Comparison of ENCODE assay signal across 11 cellular contexts in the genomic region with DNA sequence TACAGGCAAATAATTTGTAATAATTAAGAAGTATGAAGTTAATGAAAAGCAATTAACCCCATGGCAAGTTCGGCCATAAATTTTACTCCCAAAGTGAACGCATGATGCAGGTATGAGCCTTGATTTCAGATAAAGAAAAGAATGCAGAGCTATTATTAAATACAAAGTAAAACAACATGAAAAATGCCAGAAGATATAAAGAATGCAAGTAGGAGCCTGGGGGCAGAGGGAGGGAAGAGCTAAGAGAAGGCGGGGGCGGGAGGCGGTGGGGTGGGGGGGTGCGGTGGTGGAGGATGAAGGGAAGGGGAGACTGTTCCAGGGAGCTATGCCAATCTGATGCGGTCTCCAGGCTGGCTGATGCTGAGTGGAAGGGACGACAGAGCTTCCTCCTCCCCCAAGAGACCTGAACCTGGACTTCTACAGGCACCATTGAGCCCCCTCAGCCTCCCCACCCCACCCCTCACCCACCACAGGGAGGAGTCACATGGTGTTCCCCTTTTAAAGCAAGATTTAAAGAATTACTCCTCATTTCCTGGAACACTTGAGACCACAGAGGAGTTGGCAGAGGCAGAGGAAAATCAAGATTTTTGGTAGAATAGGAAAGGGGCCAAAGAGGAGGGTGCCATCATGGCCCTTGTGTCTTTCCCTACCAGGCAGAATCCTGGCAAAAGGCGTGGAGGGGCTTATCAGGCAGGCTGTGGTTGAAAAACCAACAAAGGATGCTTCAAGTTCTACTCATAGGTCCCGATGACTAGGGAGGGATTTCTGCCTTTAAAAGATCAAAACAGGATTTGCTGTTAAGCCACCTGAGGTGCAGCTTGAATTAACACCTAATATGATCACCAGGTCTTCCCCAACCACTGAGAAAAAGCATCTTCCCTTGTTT. TPM values are rescaled to one million over a fixed set of nuclear protein-coding genes. Genes with fewer than 3 reads are reported as not detected.
DNase-seq lines count a peak whose midpoint lies in the region; ATAC-seq and TF ChIP-seq lines count a peak whose summit lies in the region.
"Had no signal": no experiment of that assay in that cellular context is flagged by ENCODE, and none has a peak within 500 bp of the region (broad histone marks: within the 10 kb centered on the region; RNA-seq: fewer than 3 reads in every experiment).

No MANE protein-coding gene starts in this region.

- H3K4me2 ChIP-seq in parathyroid adenoma (ENCODE audit: low read length), result no peak overlapping the region

- H3K4me1 ChIP-seq in ACC112 (ENCODE audit: control insufficient read depth, insufficient read depth, low read length, unreplicated experiment) (peaks cover 59% of the 10 kb centered on the region), parathyroid adenoma (peaks cover 4% of the 10 kb centered on the region), endodermal cell (ENCODE audit: control insufficient read depth, insufficient read depth, low read length) (no peaks in the 10 kb centered on the region)

- H3K27ac Mint-ChIP-seq in endodermal cell, result no peak overlapping the region
- H3K27ac Mint-ChIP-seq: T-helper 17 cell had no signal

- H3K36me3 Mint-ChIP-seq in endodermal cell (ENCODE audit: low read depth), result no peaks in the 10 kb centered on the region

- H3K9me3 Mint-ChIP-seq in endodermal cell, result no peaks in the 10 kb centered on the region

- H3K9ac ChIP-seq in parathyroid adenoma (no peak overlapping the region), endodermal cell (ENCODE audit: extremely low read depth, low read length, poor library complexity, severe bottlenecking) (no peak overlapping the region)

- intact Hi-C loops in dorsolateral prefrontal cortex (cut with DNase I), result loop anchor here in 1 of 2 donors (2.0 to 5.0 kb wide), 3 partner anchors 60 to 261 kb away; no protein-coding TSS in a partner anchor

- H2AFZ ChIP-seq in ACC112 (ENCODE audit: low read length, unreplicated experiment) (peak overlapping the region; percentile 81), parathyroid adenoma (peak overlapping the region; percentile 53)

- no peaks in the 10 kb centered on the region for H3K27me3 Mint-ChIP-seq in endodermal cell (ENCODE audit: insufficient read depth)

- no peaks in the 10 kb centered on the region for H3K9me3 ChIP-seq in parathyroid adenoma (ENCODE audit: control insufficient read depth, low read length)
- no peaks in the 10 kb centered on the region for H3K9me3 ChIP-seq in endodermal cell (ENCODE audit: control insufficient read depth, low read length)

- H3K79me2 ChIP-seq in ACC112 (ENCODE audit: control insufficient read depth, insufficient read depth, low read length, unreplicated experiment) (no peaks in the 10 kb centered on the region), parathyroid adenoma (no peaks in the 10 kb centered on the region)

- H3K27me3 ChIP-seq in ACC112 (ENCODE audit: insufficient read depth, low read length) (no peaks in the 10 kb centered on the region), dorsolateral prefrontal cortex (no peaks in the 10 kb centered on the region), parathyroid adenoma (ENCODE audit: control insufficient read depth, insufficient read depth, low read length) (no peaks in the 10 kb centered on the region), endodermal cell (ENCODE audit: control insufficient read depth, insufficient read depth, low read length, poor library complexity, severe bottlenecking) (no peaks in the 10 kb centered on the region)

- H3K4me1 Mint-ChIP-seq in endodermal cell, result no peaks in the 10 kb centered on the region

- no peak overlapping the region for H3K4me3 Mint-ChIP-seq in endodermal cell
- H3K4me3 Mint-ChIP-seq: T-helper 17 cell had no signal

- no peak for ATAC-seq in HG02571 (IDR thresholded peaks at IDR 0.05; ENCODE audit: unreplicated experiment)
- ATAC-seq: T-helper 17 cell had no signal

- H3K4me3 ChIP-seq in ACC112 (ENCODE audit: low read depth, low read length), result peak overlapping the region; percentile 36; the same call in 1 of the 2 replicates
- H3K4me3 ChIP-seq in dorsolateral prefrontal cortex, result no peak overlapping the region
- H3K4me3 ChIP-seq in parathyroid adenoma (ENCODE audit: low read depth, low read length), result no peak overlapping the region
- H3K4me3 ChIP-seq in endodermal cell (ENCODE audit: low read length), result no peak overlapping the region

- 88 to 97% methylated on average over 4 to 10 of the region's 10 CpGs for WGBS in endodermal cell (ENCODE audit: insufficient coverage in 1 of 2, insufficient read length in 1 of 2), 2 experiments

- H3K36me3 ChIP-seq in ACC112 (ENCODE audit: insufficient read depth, low read length), result no peaks in the 10 kb centered on the region
- no peaks in the 10 kb centered on the region for H3K36me3 ChIP-seq in parathyroid adenoma (ENCODE audit: control insufficient read depth, insufficient read depth, low read length)
- no peaks in the 10 kb centered on the region for H3K36me3 ChIP-seq in endodermal cell (ENCODE audit: control insufficient read depth, insufficient read depth, low read length)

- H3K27ac ChIP-seq in ACC112 (ENCODE audit: low read depth, low read length) (peak overlapping the region; percentile 81), dorsolateral prefrontal cortex (peak overlapping the region in 33 of 59 donors; percentile 42 to 95 (median 88)), parathyroid adenoma (no peak overlapping the region), endodermal cell (ENCODE audit: low read depth, low read length) (no peak overlapping the region)

- TF ChIP-seq CTCF in dorsolateral prefrontal cortex (IDR thresholded peaks at IDR 0.05 in 54 of 56, conservative IDR thresholded peaks at IDR 0.05 in 2 of 56; ENCODE audit: low read depth in 1 of 56, partially characterized antibody in 56 of 56) (no peak), parathyroid adenoma (IDR thresholded peaks at IDR 0.05) (no peak), endodermal cell (conservative IDR thresholded peaks at IDR 0.05) (no peak)

- DNase-seq in NCI-H226, result peak; percentile 81
- no peak for DNase-seq in dorsolateral prefrontal cortex
- no peak for DNase-seq in GF-D8 (lab: John Stamatoyannopoulos, UW)
- DNase-seq in stimulated activated naive CD4-positive, alpha-beta T cell (lab: John Stamatoyannopoulos, UW), result no peak
- DNase-seq in endodermal cell, result no peak
- DNase-seq: activated CD8-positive, alpha-beta memory T cell treated with anti-CD3 and anti-CD28 coated beads, Interleukin-2, amount 50 U/mL, for 48 hours; C1 segment of cervical spinal cord; T-helper 17 cell had no signal

RNA-seq across cellular contexts. Expression of a gene that starts 45.4 kb away (rescaled TPM):
- 10 to 100 TPM; 10.1 to 26.8 (median 16.2) TPM for total RNA-seq in dorsolateral prefrontal cortex
- total RNA-seq in endodermal cell, result 10 to 100 TPM; 11.1 to 16.1 TPM
- polyA plus RNA-seq in endodermal cell (2013, experiment 1 of 2), result 26.7 TPM
- 22.1 TPM for polyA plus RNA-seq in endodermal cell (2013, experiment 2 of 2)

Comparison
In these comparisons a context has a peak if more than half of its experiments do, and no peak if none do; other contexts are left out.
1. H3K27ac ChIP-seq: peak in ACC112 (single experiment) and dorsolateral prefrontal cortex (33 of 59); none in parathyroid adenoma (single experiment) and endodermal cell (single experiment).